Comparison of ENCODE assay signal across 13 cellular contexts in genomic region chr2:100919316-100919715, GRCh38.
A peak's percentile ranks its signal among the peaks of the same experiment; 100 is the strongest.
DNase-seq lines count a peak whose midpoint lies in the region; ATAC-seq, FAIRE-seq and TF ChIP-seq lines count a peak whose summit lies in the region.
"Had no signal": no experiment of that assay in that cellular context is flagged by ENCODE, and none has a peak within 500 bp of the region (broad histone marks: within the 10 kb centered on the region; RNA-seq: fewer than 3 reads in every experiment).

No MANE protein-coding gene starts in this region.

- ATAC-seq in HG03139 (IDR thresholded peaks at IDR 0.05; ENCODE audit: unreplicated experiment), result no peak
- ATAC-seq: stimulated activated effector memory CD8-positive, alpha-beta T cell treated with anti-CD3 and anti-CD28 coated beads, Interleukin-12 subunit alpha, Interleukin-12 subunit beta, amount 100 ng/mL, for 72 hours had no signal

- TF ChIP-seq CTCF in AG09319 (IDR thresholded peaks at IDR 0.05; ENCODE audit: low read depth, low read length) (peak; percentile 18), fibroblast of villous mesenchyme (IDR thresholded peaks at IDR 0.05; ENCODE audit: insufficient read depth, low read depth, low read length) (peak; percentile 45)

- DNase-seq in AG09319 (ENCODE audit: extremely low read depth, low read depth) (no peak), ELF-1 (ENCODE audit: low read depth, low spot score) (peak; percentile 33), NCI-H69 (lab: John Stamatoyannopoulos, UW) (peak; percentile 1), fibroblast of villous mesenchyme (ENCODE audit: low read depth) (no peak), RCC 7860 (ENCODE audit: low spot score) (no peak), GM03348 (ENCODE audit: low spot score) (no peak), NOMO-1 treated with DMSO at 0.1 percent for 48 hours (lab: John Stamatoyannopoulos, UW; ENCODE audit: unreplicated experiment) (no peak)
- DNase-seq: cortex of kidney, GM23248, NCI-H526 treated with DMSO at 0.1 percent for 48 hours had no signal

- no peak for FAIRE-seq in RCC 7860 (lab: Jason Lieb, UNC)
- FAIRE-seq: islet of Langerhans had no signal

- H3K4me3 ChIP-seq in fibroblast of villous mesenchyme (ENCODE audit: low read depth, low read length), result no peak overlapping the region
- H3K4me3 ChIP-seq: GM23248 had no signal

Comparison
In these comparisons a context has a peak if more than half of its experiments do, and no peak if none do; other contexts are left out.
1. DNase-seq: peak in ELF-1 (single experiment) and NCI-H69 (single experiment); none in AG09319 (single experiment), fibroblast of villous mesenchyme (single experiment), RCC 7860 (single experiment), GM03348 (single experiment) and NOMO-1 treated with DMSO at 0.1 percent for 48 hours (single experiment).